In the genomic region with DNA sequence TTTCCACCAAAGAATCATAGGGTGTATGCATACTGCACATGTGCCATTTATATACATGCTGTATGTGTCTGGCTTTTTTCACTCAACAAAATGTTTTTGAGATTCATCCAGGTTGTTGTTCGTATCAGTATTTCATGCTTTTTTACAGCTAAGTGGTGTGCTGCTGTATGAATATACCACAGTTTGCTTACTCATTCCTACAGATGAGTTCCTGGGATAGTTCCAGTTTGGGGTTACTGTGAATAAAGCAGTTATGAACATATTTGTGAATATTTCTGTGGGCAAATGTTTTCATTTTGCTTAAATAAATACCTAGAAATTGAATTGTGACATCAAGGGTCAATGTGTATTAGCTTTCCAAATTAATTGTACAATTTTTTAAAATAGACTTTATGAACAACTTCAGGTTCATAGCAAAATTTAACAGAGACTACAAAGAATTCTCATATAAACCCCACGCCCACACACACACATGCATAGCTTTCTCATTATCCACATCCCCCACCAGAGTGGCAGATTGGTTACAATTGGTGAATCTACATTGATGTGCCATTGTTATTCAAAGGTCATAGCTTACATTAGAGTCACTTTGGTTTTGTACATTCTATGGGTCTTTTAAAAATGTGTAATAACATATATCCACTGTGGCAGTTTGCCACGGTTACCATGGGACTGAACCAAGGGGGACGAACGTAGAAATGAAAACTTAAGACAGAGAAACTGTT, we compare ENCODE assay signal across 1 cellular context.
TF ChIP-seq lines count a peak whose summit lies in the region.

No MANE protein-coding gene starts in this region.

TF ChIP-seq in GM23338, 12 proteins besides CTCF, POLR2A, EP300 and RAD21 (continued from another document):
- TF ChIP-seq, protein P1, sequence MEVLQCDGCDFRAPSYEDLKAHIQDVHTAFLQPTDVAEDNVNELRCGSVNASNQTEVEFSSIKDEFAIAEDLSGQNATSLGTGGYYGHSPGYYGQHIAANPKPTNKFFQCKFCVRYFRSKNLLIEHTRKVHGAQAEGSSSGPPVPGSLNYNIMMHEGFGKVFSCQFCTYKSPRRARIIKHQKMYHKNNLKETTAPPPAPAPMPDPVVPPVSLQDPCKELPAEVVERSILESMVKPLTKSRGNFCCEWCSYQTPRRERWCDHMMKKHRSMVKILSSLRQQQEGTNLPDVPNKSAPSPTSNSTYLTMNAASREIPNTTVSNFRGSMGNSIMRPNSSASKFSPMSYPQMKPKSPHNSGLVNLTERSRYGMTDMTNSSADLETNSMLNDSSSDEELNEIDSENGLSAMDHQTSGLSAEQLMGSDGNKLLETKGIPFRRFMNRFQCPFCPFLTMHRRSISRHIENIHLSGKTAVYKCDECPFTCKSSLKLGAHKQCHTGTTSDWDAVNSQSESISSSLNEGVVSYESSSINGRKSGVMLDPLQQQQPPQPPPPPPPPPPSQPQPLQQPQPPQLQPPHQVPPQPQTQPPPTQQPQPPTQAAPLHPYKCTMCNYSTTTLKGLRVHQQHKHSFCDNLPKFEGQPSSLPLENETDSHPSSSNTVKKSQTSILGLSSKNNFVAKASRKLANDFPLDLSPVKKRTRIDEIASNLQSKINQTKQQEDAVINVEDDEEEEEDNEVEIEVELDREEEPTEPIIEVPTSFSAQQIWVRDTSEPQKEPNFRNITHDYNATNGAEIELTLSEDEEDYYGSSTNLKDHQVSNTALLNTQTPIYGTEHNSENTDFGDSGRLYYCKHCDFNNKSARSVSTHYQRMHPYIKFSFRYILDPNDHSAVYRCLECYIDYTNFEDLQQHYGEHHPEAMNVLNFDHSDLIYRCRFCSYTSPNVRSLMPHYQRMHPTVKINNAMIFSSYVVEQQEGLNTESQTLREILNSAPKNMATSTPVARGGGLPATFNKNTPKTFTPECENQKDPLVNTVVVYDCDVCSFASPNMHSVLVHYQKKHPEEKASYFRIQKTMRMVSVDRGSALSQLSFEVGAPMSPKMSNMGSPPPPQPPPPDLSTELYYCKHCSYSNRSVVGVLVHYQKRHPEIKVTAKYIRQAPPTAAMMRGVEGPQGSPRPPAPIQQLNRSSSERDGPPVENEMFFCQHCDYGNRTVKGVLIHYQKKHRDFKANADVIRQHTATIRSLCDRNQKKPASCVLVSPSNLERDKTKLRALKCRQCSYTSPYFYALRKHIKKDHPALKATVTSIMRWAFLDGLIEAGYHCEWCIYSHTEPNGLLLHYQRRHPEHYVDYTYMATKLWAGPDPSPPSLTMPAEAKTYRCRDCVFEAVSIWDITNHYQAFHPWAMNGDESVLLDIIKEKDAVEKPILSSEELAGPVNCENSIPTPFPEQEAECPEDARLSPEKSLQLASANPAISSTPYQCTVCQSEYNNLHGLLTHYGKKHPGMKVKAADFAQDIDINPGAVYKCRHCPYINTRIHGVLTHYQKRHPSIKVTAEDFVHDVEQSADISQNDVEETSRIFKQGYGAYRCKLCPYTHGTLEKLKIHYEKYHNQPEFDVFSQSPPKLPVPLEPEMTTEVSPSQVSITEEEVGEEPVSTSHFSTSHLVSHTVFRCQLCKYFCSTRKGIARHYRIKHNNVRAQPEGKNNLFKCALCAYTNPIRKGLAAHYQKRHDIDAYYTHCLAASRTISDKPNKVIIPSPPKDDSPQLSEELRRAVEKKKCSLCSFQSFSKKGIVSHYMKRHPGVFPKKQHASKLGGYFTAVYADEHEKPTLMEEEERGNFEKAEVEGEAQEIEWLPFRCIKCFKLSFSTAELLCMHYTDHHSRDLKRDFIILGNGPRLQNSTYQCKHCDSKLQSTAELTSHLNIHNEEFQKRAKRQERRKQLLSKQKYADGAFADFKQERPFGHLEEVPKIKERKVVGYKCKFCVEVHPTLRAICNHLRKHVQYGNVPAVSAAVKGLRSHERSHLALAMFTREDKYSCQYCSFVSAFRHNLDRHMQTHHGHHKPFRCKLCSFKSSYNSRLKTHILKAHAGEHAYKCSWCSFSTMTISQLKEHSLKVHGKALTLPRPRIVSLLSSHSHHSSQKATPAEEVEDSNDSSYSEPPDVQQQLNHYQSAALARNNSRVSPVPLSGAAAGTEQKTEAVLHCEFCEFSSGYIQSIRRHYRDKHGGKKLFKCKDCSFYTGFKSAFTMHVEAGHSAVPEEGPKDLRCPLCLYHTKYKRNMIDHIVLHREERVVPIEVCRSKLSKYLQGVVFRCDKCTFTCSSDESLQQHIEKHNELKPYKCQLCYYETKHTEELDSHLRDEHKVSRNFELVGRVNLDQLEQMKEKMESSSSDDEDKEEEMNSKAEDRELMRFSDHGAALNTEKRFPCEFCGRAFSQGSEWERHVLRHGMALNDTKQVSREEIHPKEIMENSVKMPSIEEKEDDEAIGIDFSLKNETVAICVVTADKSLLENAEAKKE (CRISPR knock-in tag; IDR thresholded peaks at IDR 0.05) = no peak
- TF ChIP-seq EZH2 (IDR thresholded peaks at IDR 0.05; ENCODE audit: low read depth, unreplicated experiment) (no peak), EZH2phosphoT487 (IDR thresholded peaks at IDR 0.05; ENCODE audit: unreplicated experiment) (no peak), JUNB (IDR thresholded peaks at IDR 0.05; ENCODE audit: unreplicated experiment) (no peak), NANOG (IDR thresholded peaks at IDR 0.05; ENCODE audit: borderline replicate concordance) (no peak), POLR2AphosphoS5 (IDR thresholded peaks at IDR 0.05; ENCODE audit: low read depth) (no peak), ZNF331 (CRISPR knock-in tag; IDR thresholded peaks at IDR 0.05; ENCODE audit: low read depth) (no peak), STAT1 (IDR thresholded peaks at IDR 0.05; ENCODE audit: unreplicated experiment) (no peak), ZNF114 (CRISPR knock-in tag; IDR thresholded peaks at IDR 0.05) (no peak), CREB1 (CRISPR knock-in tag; IDR thresholded peaks at IDR 0.05; ENCODE audit: low read depth) (no peak)
- TF ChIP-seq, protein P2, sequence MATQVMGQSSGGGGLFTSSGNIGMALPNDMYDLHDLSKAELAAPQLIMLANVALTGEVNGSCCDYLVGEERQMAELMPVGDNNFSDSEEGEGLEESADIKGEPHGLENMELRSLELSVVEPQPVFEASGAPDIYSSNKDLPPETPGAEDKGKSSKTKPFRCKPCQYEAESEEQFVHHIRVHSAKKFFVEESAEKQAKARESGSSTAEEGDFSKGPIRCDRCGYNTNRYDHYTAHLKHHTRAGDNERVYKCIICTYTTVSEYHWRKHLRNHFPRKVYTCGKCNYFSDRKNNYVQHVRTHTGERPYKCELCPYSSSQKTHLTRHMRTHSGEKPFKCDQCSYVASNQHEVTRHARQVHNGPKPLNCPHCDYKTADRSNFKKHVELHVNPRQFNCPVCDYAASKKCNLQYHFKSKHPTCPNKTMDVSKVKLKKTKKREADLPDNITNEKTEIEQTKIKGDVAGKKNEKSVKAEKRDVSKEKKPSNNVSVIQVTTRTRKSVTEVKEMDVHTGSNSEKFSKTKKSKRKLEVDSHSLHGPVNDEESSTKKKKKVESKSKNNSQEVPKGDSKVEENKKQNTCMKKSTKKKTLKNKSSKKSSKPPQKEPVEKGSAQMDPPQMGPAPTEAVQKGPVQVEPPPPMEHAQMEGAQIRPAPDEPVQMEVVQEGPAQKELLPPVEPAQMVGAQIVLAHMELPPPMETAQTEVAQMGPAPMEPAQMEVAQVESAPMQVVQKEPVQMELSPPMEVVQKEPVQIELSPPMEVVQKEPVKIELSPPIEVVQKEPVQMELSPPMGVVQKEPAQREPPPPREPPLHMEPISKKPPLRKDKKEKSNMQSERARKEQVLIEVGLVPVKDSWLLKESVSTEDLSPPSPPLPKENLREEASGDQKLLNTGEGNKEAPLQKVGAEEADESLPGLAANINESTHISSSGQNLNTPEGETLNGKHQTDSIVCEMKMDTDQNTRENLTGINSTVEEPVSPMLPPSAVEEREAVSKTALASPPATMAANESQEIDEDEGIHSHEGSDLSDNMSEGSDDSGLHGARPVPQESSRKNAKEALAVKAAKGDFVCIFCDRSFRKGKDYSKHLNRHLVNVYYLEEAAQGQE (IDR thresholded peaks at IDR 0.05; ENCODE audit: unreplicated experiment) = no peak
